In genomic region chr17:50681260-50682200, GRCh38 we compare ENCODE assay signal across 1 cellular context.
A peak's percentile ranks its signal among the peaks of the same experiment; 100 is the strongest.
TF ChIP-seq lines count a peak whose summit lies in the region.

No MANE protein-coding gene starts in this region.

TF ChIP-seq in K562, 482 proteins besides CTCF, POLR2A, EP300 and RAD21 (continued from another document and continues in another):
- TF ChIP-seq ARID3B (CRISPR knock-in tag; IDR thresholded peaks at IDR 0.05; ENCODE audit: borderline replicate concordance) (no peak), TARDBP (IDR thresholded peaks at IDR 0.05) (no peak), SRSF7 (optimal IDR thresholded peaks at IDR 0.05; ENCODE audit: low read depth, low read length) (no peak), E2F3 (CRISPR knock-in tag; IDR thresholded peaks at IDR 0.05) (no peak), HNRNPH1 (optimal IDR thresholded peaks at IDR 0.05; ENCODE audit: low read depth, low read length) (no peak), ZC3H11A (IDR thresholded peaks at IDR 0.05; ENCODE audit: low read depth, low read length) (no peak), ZBTB11 (CRISPR knock-in tag; IDR thresholded peaks at IDR 0.05) (no peak), MLX (CRISPR knock-in tag; conservative IDR thresholded peaks at IDR 0.05) (no peak), TFAM (CRISPR knock-in tag; conservative IDR thresholded peaks at IDR 0.05) (no peak), TEAD1 (CRISPR knock-in tag; IDR thresholded peaks at IDR 0.05) (no peak), RFX7 (CRISPR knock-in tag; IDR thresholded peaks at IDR 0.05) (no peak), U2AF1 (optimal IDR thresholded peaks at IDR 0.05; ENCODE audit: low read depth, low read length) (no peak), ZBTB1 (CRISPR knock-in tag; IDR thresholded peaks at IDR 0.05; ENCODE audit: borderline replicate concordance, low read depth) (no peak), MTA1 (IDR thresholded peaks at IDR 0.05; ENCODE audit: borderline replicate concordance) (no peak), ZNF175 (CRISPR knock-in tag; IDR thresholded peaks at IDR 0.05; ENCODE audit: low read depth) (no peak), CTBP1 (IDR thresholded peaks at IDR 0.05; ENCODE audit: borderline replicate concordance) (peak; percentile 58; the same call in 1 of the 2 replicates), CREM (IDR thresholded peaks at IDR 0.05; ENCODE audit: low read depth) (0 out of 2 replicates have a peak, but pooled peaks have one; percentile 20), ZNF79 (CRISPR knock-in tag; IDR thresholded peaks at IDR 0.05; ENCODE audit: low read depth) (no peak), MCM5 (IDR thresholded peaks at IDR 0.05; ENCODE audit: low read depth) (no peak), ZNF785 (CRISPR knock-in tag; IDR thresholded peaks at IDR 0.05) (no peak), ZKSCAN3 (CRISPR knock-in tag; IDR thresholded peaks at IDR 0.05) (no peak), MNT (conservative IDR thresholded peaks at IDR 0.05) (no peak), SMAD2 (IDR thresholded peaks at IDR 0.05; ENCODE audit: low read depth, low read length) (no peak), CAMTA2 (CRISPR knock-in tag; conservative IDR thresholded peaks at IDR 0.05) (no peak), E2F1 (CRISPR knock-in tag; IDR thresholded peaks at IDR 0.05) (no peak), ARHGAP35 (IDR thresholded peaks at IDR 0.05; ENCODE audit: partially characterized antibody) (no peak), ZEB2 (IDR thresholded peaks at IDR 0.05) (peak; percentile 43; the same call in 1 of the 2 replicates), ATF7 (IDR thresholded peaks at IDR 0.05) (peak; percentile 12; the same call in 1 of the 2 replicates), ADNP (tag; IDR thresholded peaks at IDR 0.05) (no peak), ZNF764 (CRISPR knock-in tag; IDR thresholded peaks at IDR 0.05; ENCODE audit: low read depth) (no peak), HSF4 (CRISPR knock-in tag; IDR thresholded peaks at IDR 0.05; ENCODE audit: borderline replicate concordance) (no peak), JUNB (CRISPR knock-in tag; conservative IDR thresholded peaks at IDR 0.05) (no peak), L3MBTL2 (IDR thresholded peaks at IDR 0.05) (no peak), ZNF707 (CRISPR knock-in tag; conservative IDR thresholded peaks at IDR 0.05) (no peak), ZNF41 (CRISPR knock-in tag; conservative IDR thresholded peaks at IDR 0.05) (no peak), ZNF277 (CRISPR knock-in tag; IDR thresholded peaks at IDR 0.05; ENCODE audit: borderline replicate concordance) (no peak), NFRKB (IDR thresholded peaks at IDR 0.05; ENCODE audit: low read depth) (no peak), ZNF318 (IDR thresholded peaks at IDR 0.05; ENCODE audit: borderline replicate concordance in 1 of 2, low read depth in 1 of 2) (no peak), TAF15 (IDR thresholded peaks at IDR 0.05; ENCODE audit: low read depth, low read length) (no peak), ZBTB33 (CRISPR knock-in tag; IDR thresholded peaks at IDR 0.05) (no peak), RBM15 (IDR thresholded peaks at IDR 0.05; ENCODE audit: insufficient read depth, low read length) (no peak), NR1H2 (CRISPR knock-in tag; IDR thresholded peaks at IDR 0.05) (no peak)
